In genomic region chr10:14750900-14751575, GRCh38 we compare ENCODE assay signal across 8 cellular contexts. TPM values are rescaled to one million over a fixed set of nuclear protein-coding genes. Genes with fewer than 3 reads are reported as not detected.
DNase-seq lines count a peak whose midpoint lies in the region; ATAC-seq and TF ChIP-seq lines count a peak whose summit lies in the region.
"Had no signal": no experiment of that assay in that cellular context is flagged by ENCODE, and none has a peak within 500 bp of the region (broad histone marks: within the 10 kb centered on the region; RNA-seq: fewer than 3 reads in every experiment).

No MANE protein-coding gene starts in this region.

- ATAC-seq in GM21390 (IDR thresholded peaks at IDR 0.05; ENCODE audit: unreplicated experiment), result peak; percentile 8

- DNase-seq in NCI-H1694 treated with DMSO at 0.1 percent for 48 hours (lab: John Stamatoyannopoulos, UW) (peak; percentile 43), right atrium auricular region (ENCODE audit: low spot score) (no peak), suprapubic skin (ENCODE audit: low spot score in 2 of 2) (peak in 1 of 2 donors; percentile 71), NCI-H1436 treated with DMSO at 0.1 percent for 48 hours (lab: John Stamatoyannopoulos, UW) (no peak), SKM-1 treated with dmso at 0.1 percent for 144 hours (lab: John Stamatoyannopoulos, UW; ENCODE audit: unreplicated experiment) (no peak)
- no peak for DNase-seq in NK-92 treated with Interleukin-12 subunit alpha and Interleukin-12 subunit beta, amount 100 ng/mL, for 24 hours (lab: John Stamatoyannopoulos, UW)

- TF ChIP-seq CTCF in right atrium auricular region (IDR thresholded peaks at IDR 0.05) (no peak), suprapubic skin (IDR thresholded peaks at IDR 0.05) (no peak)

- H3K4me3 ChIP-seq in right atrium auricular region (no peak overlapping the region), suprapubic skin (no peak overlapping the region)

- H3K27me3 ChIP-seq in right atrium auricular region (no peaks in the 10 kb centered on the region), suprapubic skin (no peaks in the 10 kb centered on the region)

- no peak for TF ChIP-seq EP300 in suprapubic skin (IDR thresholded peaks at IDR 0.05)

- no peaks in the 10 kb centered on the region for H3K9me3 ChIP-seq in right atrium auricular region
- H3K9me3 ChIP-seq in suprapubic skin, result no peaks in the 10 kb centered on the region

- H3K36me3 ChIP-seq in right atrium auricular region, result no peaks in the 10 kb centered on the region
- no peaks in the 10 kb centered on the region for H3K36me3 ChIP-seq in suprapubic skin

- no peak for TF ChIP-seq POLR2A in suprapubic skin (IDR thresholded peaks at IDR 0.05)

- H3K27ac ChIP-seq in right atrium auricular region, result peak overlapping the region; percentile 67 to 75
- peak overlapping the region; percentile 72 for H3K27ac ChIP-seq in suprapubic skin
- H3K27ac ChIP-seq: VCaP had no signal

- WGBS in suprapubic skin, result 72% methylated on average over 7 of the region's 7 CpGs

- H3K4me1 ChIP-seq in right atrium auricular region (peaks cover 0 to 32% of the 10 kb centered on the region in 2 donors), suprapubic skin (peaks cover 38% of the 10 kb centered on the region)

RNA-seq across cellular contexts. Expression of gene FAM107B, which starts 23.7 kb away (rescaled TPM):
- 10 to 100 TPM; 10.6 to 14.1 TPM for total RNA-seq in right atrium auricular region
- total RNA-seq in suprapubic skin, result 10 to 100 TPM; 19.5 to 35.2 (median 25.6) TPM
